ENCODE assay signal across 28 cellular contexts in the genomic region with DNA sequence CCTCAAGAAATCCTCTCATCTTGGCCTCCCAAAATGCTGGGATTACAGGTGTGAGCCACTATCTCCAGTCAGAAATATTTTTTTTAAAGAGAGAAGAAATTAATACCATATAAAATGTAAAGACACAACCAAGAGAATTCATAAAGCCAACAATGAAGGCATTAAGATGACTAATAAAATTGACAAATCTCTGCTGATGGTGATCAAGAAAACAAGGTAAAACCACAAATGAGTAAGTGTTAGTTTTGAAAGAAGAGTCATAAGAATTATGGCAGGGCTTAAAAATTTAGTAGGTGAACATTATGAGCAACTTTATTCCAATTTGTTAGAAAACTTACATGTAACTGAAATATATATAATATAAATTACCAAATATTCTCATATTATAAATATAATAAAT.
"Had no signal": no experiment of that assay in that cellular context is flagged by ENCODE, and none has a peak within 500 bp of the region (broad histone marks: within the 10 kb centered on the region; RNA-seq: fewer than 3 reads in every experiment).

No MANE protein-coding gene starts in this region.

- ATAC-seq: psoas muscle; right cardiac atrium; right lobe of liver; stimulated activated effector memory CD8-positive, alpha-beta T cell treated with anti-CD3 and anti-CD28 coated beads, Interleukin-12 subunit alpha, Interleukin-12 subunit beta, amount 100 ng/mL, for 72 hours; stimulated activated naive B cell treated with anti-CD40 and anti-IgM and Interleukin-4, amounts not matched to agents 10 μg/mL and 1 μg/mL and 100 μg/mL, for 72 hours had no signal

- H3K4me3 Mint-ChIP-seq: nephron; neural progenitor cell; stimulated activated effector memory CD8-positive, alpha-beta T cell treated with anti-CD3 and anti-CD28 coated beads, Interleukin-12 subunit alpha, Interleukin-12 subunit beta, amount 100 ng/mL, for 72 hours; stimulated activated naive B cell treated with anti-CD40 and anti-IgM and Interleukin-4, amounts not matched to agents 10 μg/mL and 1 μg/mL and 100 μg/mL, for 72 hours; stimulated activated naive CD8-positive, alpha-beta T cell treated with anti-CD3 and anti-CD28 coated beads, Interleukin-15, Interleukin-2, amounts not matched to agents 100 ng/mL and 50 ng/mL, for 24 hours had no signal

- H3K4me1 ChIP-seq: neural progenitor cell, parathyroid adenoma, psoas muscle, right lobe of liver, sigmoid colon, stomach, thyroid gland, tibial nerve, upper lobe of left lung, vagina had no signal

- H3K4me3 ChIP-seq: neural progenitor cell, ovary, psoas muscle, right lobe of liver, sigmoid colon, stomach, thoracic aorta, thyroid gland, tibial nerve, upper lobe of left lung, vagina had no signal

- H3K36me3 ChIP-seq: neural progenitor cell, ovary, right lobe of liver, sigmoid colon, stomach, thoracic aorta, thyroid gland, tibial nerve, upper lobe of left lung, vagina had no signal

- H3K9me3 Mint-ChIP-seq: nephron; neural progenitor cell; stimulated activated naive B cell treated with anti-CD40 and anti-IgM and Interleukin-4, amounts not matched to agents 10 μg/mL and 1 μg/mL and 100 μg/mL, for 72 hours had no signal

- H3K9me3 ChIP-seq: ovary, psoas muscle, right lobe of liver, stomach, thoracic aorta, thyroid gland, tibial nerve, upper lobe of left lung, vagina had no signal

- H3K36me3 Mint-ChIP-seq: neural progenitor cell; stimulated activated effector memory CD8-positive, alpha-beta T cell treated with anti-CD3 and anti-CD28 coated beads, Interleukin-12 subunit alpha, Interleukin-12 subunit beta, amount 100 ng/mL, for 72 hours; stimulated activated naive B cell treated with anti-CD40 and anti-IgM and Interleukin-4, amounts not matched to agents 10 μg/mL and 1 μg/mL and 100 μg/mL, for 72 hours had no signal

- H3K27ac ChIP-seq: neural progenitor cell, ovary, parathyroid adenoma, psoas muscle, right lobe of liver, sigmoid colon, stomach, thoracic aorta, thyroid gland, tibial nerve, upper lobe of left lung, vagina had no signal

- H3K27me3 Mint-ChIP-seq: progenitor cell of endocrine pancreas; stimulated activated naive B cell treated with anti-CD40 and anti-IgM and Interleukin-4, amounts not matched to agents 10 μg/mL and 1 μg/mL and 100 μg/mL, for 72 hours; stimulated activated naive CD8-positive, alpha-beta T cell treated with anti-CD3 and anti-CD28 coated beads, Interleukin-15, Interleukin-2, amounts not matched to agents 100 ng/mL and 50 ng/mL, for 24 hours had no signal

- H3K27me3 ChIP-seq: neural progenitor cell, right lobe of liver, sigmoid colon, stomach, thyroid gland, tibial nerve, upper lobe of left lung, vagina had no signal

- DNase-seq: occipital lobe; ovary; posterior cingulate gyrus; psoas muscle; right cardiac atrium; right lobe of liver; sigmoid colon; small intestine; stimulated activated CD4-positive, alpha-beta T cell treated with anti-CD3 and anti-CD28 coated beads, Interleukin-15, amount 100 ng/mL, for 24 hours; stimulated activated CD4-positive, alpha-beta T cell treated with anti-CD3 and anti-CD28 coated beads, Interleukin-2, amount 100 ng/mL, for 24 hours; stimulated activated CD4-positive, alpha-beta T cell treated with anti-CD3 and anti-CD28 coated beads, Interleukin-2, amount 100 ng/mL, for 48 hours; stimulated activated CD4-positive, alpha-beta T cell treated with anti-CD3 and anti-CD28 coated beads, Interleukin-4, amount 100 ng/mL, for 24 hours; stimulated activated naive B cell treated with anti-CD40 and anti-IgM and Interleukin-4, amounts not matched to agents 10 μg/mL and 1 μg/mL and 100 μg/mL, for 72 hours; stimulated activated naive CD4-positive, alpha-beta T cell treated with Interleukin-2 at 50 U/mL for 16 hours; stomach; thyroid gland; trophoblast cell; upper lobe of left lung had no signal

- FAIRE-seq: urothelium cell line had no signal

- H3K27ac Mint-ChIP-seq: nephron; neural progenitor cell; progenitor cell of endocrine pancreas; stimulated activated effector memory CD8-positive, alpha-beta T cell treated with anti-CD3 and anti-CD28 coated beads, Interleukin-12 subunit alpha, Interleukin-12 subunit beta, amount 100 ng/mL, for 72 hours; stimulated activated naive B cell treated with anti-CD40 and anti-IgM and Interleukin-4, amounts not matched to agents 10 μg/mL and 1 μg/mL and 100 μg/mL, for 72 hours; stimulated activated naive CD8-positive, alpha-beta T cell treated with anti-CD3 and anti-CD28 coated beads, Interleukin-15, Interleukin-2, amounts not matched to agents 100 ng/mL and 50 ng/mL, for 24 hours had no signal

- H3K4me1 Mint-ChIP-seq: stimulated activated effector memory CD8-positive, alpha-beta T cell treated with anti-CD3 and anti-CD28 coated beads, Interleukin-12 subunit alpha, Interleukin-12 subunit beta, amount 100 ng/mL, for 72 hours; stimulated activated naive B cell treated with anti-CD40 and anti-IgM and Interleukin-4, amounts not matched to agents 10 μg/mL and 1 μg/mL and 100 μg/mL, for 72 hours had no signal
